Comparison of ENCODE assay signal across 1 cellular context in genomic region chr19:29893606-29894284, GRCh38.
TF ChIP-seq lines count a peak whose summit lies in the region.

No MANE protein-coding gene starts in this region.

TF ChIP-seq in SK-N-SH treated with all-trans-retinoic acid at 6 μM for 48 hours, 23 proteins besides CTCF, POLR2A, EP300 and RAD21 (continued from another document):
- TF ChIP-seq, protein P1, sequence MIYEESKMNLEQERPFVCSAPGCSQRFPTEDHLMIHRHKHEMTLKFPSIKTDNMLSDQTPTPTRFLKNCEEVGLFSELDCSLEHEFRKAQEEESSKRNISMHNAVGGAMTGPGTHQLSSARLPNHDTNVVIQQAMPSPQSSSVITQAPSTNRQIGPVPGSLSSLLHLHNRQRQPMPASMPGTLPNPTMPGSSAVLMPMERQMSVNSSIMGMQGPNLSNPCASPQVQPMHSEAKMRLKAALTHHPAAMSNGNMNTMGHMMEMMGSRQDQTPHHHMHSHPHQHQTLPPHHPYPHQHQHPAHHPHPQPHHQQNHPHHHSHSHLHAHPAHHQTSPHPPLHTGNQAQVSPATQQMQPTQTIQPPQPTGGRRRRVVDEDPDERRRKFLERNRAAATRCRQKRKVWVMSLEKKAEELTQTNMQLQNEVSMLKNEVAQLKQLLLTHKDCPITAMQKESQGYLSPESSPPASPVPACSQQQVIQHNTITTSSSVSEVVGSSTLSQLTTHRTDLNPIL (CRISPR knock-in tag; IDR thresholded peaks at IDR 0.05; ENCODE audit: low read depth): no peak
- TF ChIP-seq ISL1 (CRISPR knock-in tag; IDR thresholded peaks at IDR 0.05) (no peak), ESRRG (CRISPR knock-in tag; IDR thresholded peaks at IDR 0.05) (no peak)
